Comparison of ENCODE assay signal across 1 cellular context in the genomic region with DNA sequence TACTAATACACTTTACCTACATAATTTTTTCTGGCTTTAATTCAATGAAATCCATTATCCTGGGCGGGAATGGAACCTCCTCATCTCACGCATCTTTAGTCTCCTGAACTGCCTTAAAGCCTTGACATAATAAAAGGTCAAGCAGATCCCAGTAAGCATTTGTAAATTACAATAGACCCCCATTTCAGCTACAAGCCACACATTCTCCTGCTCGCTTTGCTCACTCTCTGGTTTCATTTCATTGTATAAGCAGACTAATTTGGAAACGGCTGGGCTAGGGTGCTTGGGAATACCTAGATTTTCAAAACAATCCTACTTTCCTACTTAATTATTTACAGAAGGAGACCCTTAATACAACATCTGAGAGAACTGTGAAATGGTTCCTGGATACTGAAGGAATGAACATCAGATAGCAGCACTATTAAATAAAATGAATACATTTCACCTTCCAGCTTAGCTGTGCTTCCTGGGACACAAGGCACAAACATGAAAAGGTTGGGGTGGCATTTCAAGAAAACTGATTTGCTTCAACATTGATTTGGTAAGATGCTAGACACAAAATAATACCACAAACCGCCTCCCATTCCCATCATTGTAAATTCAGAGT.
TF ChIP-seq lines count a peak whose summit lies in the region.

No MANE protein-coding gene starts in this region.

TF ChIP-seq in WTC11, 78 proteins besides CTCF, POLR2A, EP300 and RAD21 (continued from another document):
- no peak for TF ChIP-seq STAT6 (CRISPR knock-in tag; conservative IDR thresholded peaks at IDR 0.05; ENCODE audit: low read depth)
- no peak for TF ChIP-seq ZNF281 (CRISPR knock-in tag; IDR thresholded peaks at IDR 0.05)
- no peak for TF ChIP-seq ZNF512 (CRISPR knock-in tag; IDR thresholded peaks at IDR 0.05; ENCODE audit: borderline replicate concordance)
- TF ChIP-seq ATF6 (CRISPR knock-in tag; IDR thresholded peaks at IDR 0.05): no peak
- TF ChIP-seq, protein P1, sequence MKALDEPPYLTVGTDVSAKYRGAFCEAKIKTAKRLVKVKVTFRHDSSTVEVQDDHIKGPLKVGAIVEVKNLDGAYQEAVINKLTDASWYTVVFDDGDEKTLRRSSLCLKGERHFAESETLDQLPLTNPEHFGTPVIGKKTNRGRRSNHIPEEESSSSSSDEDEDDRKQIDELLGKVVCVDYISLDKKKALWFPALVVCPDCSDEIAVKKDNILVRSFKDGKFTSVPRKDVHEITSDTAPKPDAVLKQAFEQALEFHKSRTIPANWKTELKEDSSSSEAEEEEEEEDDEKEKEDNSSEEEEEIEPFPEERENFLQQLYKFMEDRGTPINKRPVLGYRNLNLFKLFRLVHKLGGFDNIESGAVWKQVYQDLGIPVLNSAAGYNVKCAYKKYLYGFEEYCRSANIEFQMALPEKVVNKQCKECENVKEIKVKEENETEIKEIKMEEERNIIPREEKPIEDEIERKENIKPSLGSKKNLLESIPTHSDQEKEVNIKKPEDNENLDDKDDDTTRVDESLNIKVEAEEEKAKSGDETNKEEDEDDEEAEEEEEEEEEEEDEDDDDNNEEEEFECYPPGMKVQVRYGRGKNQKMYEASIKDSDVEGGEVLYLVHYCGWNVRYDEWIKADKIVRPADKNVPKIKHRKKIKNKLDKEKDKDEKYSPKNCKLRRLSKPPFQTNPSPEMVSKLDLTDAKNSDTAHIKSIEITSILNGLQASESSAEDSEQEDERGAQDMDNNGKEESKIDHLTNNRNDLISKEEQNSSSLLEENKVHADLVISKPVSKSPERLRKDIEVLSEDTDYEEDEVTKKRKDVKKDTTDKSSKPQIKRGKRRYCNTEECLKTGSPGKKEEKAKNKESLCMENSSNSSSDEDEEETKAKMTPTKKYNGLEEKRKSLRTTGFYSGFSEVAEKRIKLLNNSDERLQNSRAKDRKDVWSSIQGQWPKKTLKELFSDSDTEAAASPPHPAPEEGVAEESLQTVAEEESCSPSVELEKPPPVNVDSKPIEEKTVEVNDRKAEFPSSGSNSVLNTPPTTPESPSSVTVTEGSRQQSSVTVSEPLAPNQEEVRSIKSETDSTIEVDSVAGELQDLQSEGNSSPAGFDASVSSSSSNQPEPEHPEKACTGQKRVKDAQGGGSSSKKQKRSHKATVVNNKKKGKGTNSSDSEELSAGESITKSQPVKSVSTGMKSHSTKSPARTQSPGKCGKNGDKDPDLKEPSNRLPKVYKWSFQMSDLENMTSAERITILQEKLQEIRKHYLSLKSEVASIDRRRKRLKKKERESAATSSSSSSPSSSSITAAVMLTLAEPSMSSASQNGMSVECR (CRISPR knock-in tag; IDR thresholded peaks at IDR 0.05; ENCODE audit: borderline replicate concordance): no peak
- TF ChIP-seq AFF4 (CRISPR knock-in tag; IDR thresholded peaks at IDR 0.05; ENCODE audit: borderline replicate concordance): no peak
